In genomic region chr10:76050291-76050625, GRCh38 we compare ENCODE assay signal across 1 cellular context.
TF ChIP-seq lines count a peak whose summit lies in the region.

No MANE protein-coding gene starts in this region.

TF ChIP-seq in HepG2, 621 proteins besides CTCF, POLR2A, EP300 and RAD21 (continued from another document):
- no peak for TF ChIP-seq MXD3 (CRISPR knock-in tag; IDR thresholded peaks at IDR 0.05)
- TF ChIP-seq HDAC1 (CRISPR knock-in tag; IDR thresholded peaks at IDR 0.05), result no peak
- TF ChIP-seq NONO (IDR thresholded peaks at IDR 0.05), result no peak
- TF ChIP-seq NONO (CRISPR knock-in tag; conservative IDR thresholded peaks at IDR 0.05), result no peak
